Comparison of ENCODE assay signal across 24 cellular contexts in genomic region chr14:75381642-75382041, GRCh38.
"Had no signal": no experiment of that assay in that cellular context is flagged by ENCODE, and none has a peak within 500 bp of the region (broad histone marks: within the 10 kb centered on the region; RNA-seq: fewer than 3 reads in every experiment).

No MANE protein-coding gene starts in this region.

- H3K27ac ChIP-seq: colonic mucosa, epithelial cell of prostate, psoas muscle, sigmoid colon, stomach had no signal

- H3K36me3 ChIP-seq: colonic mucosa, gastrocnemius medialis, ovary, sigmoid colon, stomach, tibial artery had no signal

- H3K9me3 ChIP-seq: colonic mucosa, gastrocnemius medialis, ovary, psoas muscle, sigmoid colon, stomach, tibial artery had no signal

- H3K27me3 ChIP-seq: colonic mucosa, gastrocnemius medialis, ovary, sigmoid colon, stomach, tibial artery had no signal

- H3K4me3 ChIP-seq: colonic mucosa, gastrocnemius medialis, lung, ovary, psoas muscle, sigmoid colon, stomach, tibial artery had no signal

- H3K4me1 ChIP-seq: colonic mucosa, sigmoid colon had no signal

- DNase-seq: colonic mucosa; effector CD8-positive, alpha-beta T cell; endodermal cell; foreskin fibroblast; gastrocnemius medialis; head of caudate nucleus; kidney; natural killer cell; nucleus accumbens; ovary; posterior cingulate gyrus; right cardiac atrium; sigmoid colon; stimulated activated CD4-positive, alpha-beta T cell treated with anti-CD3 and anti-CD28 coated beads, Interleukin-2, amount 100 ng/mL, for 24 hours; stimulated activated CD4-positive, alpha-beta T cell treated with anti-CD3 and anti-CD28 coated beads, Interleukin-4, amount 100 ng/mL, for 24 hours; stimulated activated naive CD4-positive, alpha-beta T cell treated with Interleukin-2 at 50 U/mL for 16 hours; stomach; tibial artery had no signal

- ATAC-seq: esophagus mucosa; gastrocnemius medialis; left lobe of liver; natural killer cell; psoas muscle; right cardiac atrium; stimulated activated effector memory CD8-positive, alpha-beta T cell treated with anti-CD3 and anti-CD28 coated beads, Interleukin-12 subunit alpha, Interleukin-12 subunit beta, amount 100 ng/mL, for 72 hours had no signal
